ENCODE assay signal across 15 cellular contexts in genomic region chr16:69838417-69838990, GRCh38.
DNase-seq lines count a peak whose midpoint lies in the region; ATAC-seq and TF ChIP-seq lines count a peak whose summit lies in the region.
"Had no signal": no experiment of that assay in that cellular context is flagged by ENCODE, and none has a peak within 500 bp of the region (broad histone marks: within the 10 kb centered on the region; RNA-seq: fewer than 3 reads in every experiment).

No MANE protein-coding gene starts in this region.

- no peak overlapping the region for H3K4me3 ChIP-seq in H7 (ENCODE audit: insufficient read depth, low read depth, low read length)
- H3K4me3 ChIP-seq in gastrocnemius medialis: no peak overlapping the region
- no peak overlapping the region for H3K4me3 ChIP-seq in osteoblast (ENCODE audit: insufficient read depth, low read length)
- H3K4me3 ChIP-seq: testis had no signal

- H3K27me3 ChIP-seq in H7 (ENCODE audit: control insufficient read depth, insufficient read depth, low read length) (no peaks in the 10 kb centered on the region), layer of hippocampus (ENCODE audit: control insufficient read depth, insufficient read depth, low read length) (no peaks in the 10 kb centered on the region), gastrocnemius medialis (no peaks in the 10 kb centered on the region), osteoblast (ENCODE audit: insufficient read depth, low read length) (no peaks in the 10 kb centered on the region)
- H3K27me3 ChIP-seq: testis had no signal

- H3K4me1 ChIP-seq in gastrocnemius medialis: peaks cover 60 to 62% of the 10 kb centered on the region in 2 donors
- peaks cover 2% of the 10 kb centered on the region for H3K4me1 ChIP-seq in osteoblast (ENCODE audit: insufficient read depth, low read length)

- TF ChIP-seq POLR2A in gastrocnemius medialis (IDR thresholded peaks at IDR 0.05): no peak

- H3K9me3 ChIP-seq in gastrocnemius medialis (no peaks in the 10 kb centered on the region), osteoblast (ENCODE audit: low read depth, low read length) (no peaks in the 10 kb centered on the region)
- H3K9me3 ChIP-seq: testis had no signal

- no peaks in the 10 kb centered on the region for H4K20me1 ChIP-seq in osteoblast (ENCODE audit: insufficient read depth, low read length)

- H3K27ac ChIP-seq in layer of hippocampus (ENCODE audit: low read depth, low read length) (peak overlapping the region; percentile 87), gastrocnemius medialis (peak overlapping the region; percentile 55 to 81 (median 65)), osteoblast (ENCODE audit: low read depth, low read length) (no peak overlapping the region)

- no peak overlapping the region for H3K4me2 ChIP-seq in osteoblast (ENCODE audit: insufficient read depth, low read length)

- intact Hi-C loops in gastrocnemius medialis (cut with DNase I; ENCODE audit: low total_unique reads): no loop called here

- H2AFZ ChIP-seq in osteoblast (ENCODE audit: low read length): no peak overlapping the region

- in situ Hi-C loops in gastrocnemius medialis (cut with MboI; ENCODE audit: low sequenced_read_pairs in 4 of 4): no loop called here

- TF ChIP-seq CTCF in gastrocnemius medialis (IDR thresholded peaks at IDR 0.05 in 4 of 5, conservative IDR thresholded peaks at IDR 0.05 in 1 of 5) (no peak), osteoblast (IDR thresholded peaks at IDR 0.05; ENCODE audit: extremely low read depth, low read depth, low read length) (no peak)

- ATAC-seq in gastrocnemius medialis (peak; percentile 56 to 62), HG03196 (IDR thresholded peaks at IDR 0.05; ENCODE audit: unreplicated experiment) (no peak)
- ATAC-seq: activated CD4-positive, alpha-beta T cell treated with anti-CD3 and anti-CD28 coated beads for 36 hours had no signal

- DNase-seq in H7 (peak; percentile 36), dermis blood vessel endothelial cell (peak; percentile 79), gastrocnemius medialis (peak in 1 of 2 donors; percentile 19), COLO668 (lab: John Stamatoyannopoulos, UW; ENCODE audit: unreplicated experiment) (no peak), osteoblast (ENCODE audit: insufficient read length, low spot score, missing footprints) (no peak), NCI-H2196 (lab: John Stamatoyannopoulos, UW; ENCODE audit: unreplicated experiment) (no peak)
- DNase-seq: activated CD4-positive, alpha-beta T cell treated with anti-CD3 and anti-CD28 coated beads for 36 hours; kidney; NCI-H1417 treated with DMSO at 0.1 percent for 48 hours; NCI-H2227 treated with DMSO at 0.1 percent for 48 hours; stimulated activated CD4-positive, alpha-beta T cell treated with anti-CD3 and anti-CD28 coated beads, Interleukin-1b, Interleukin-23, amount 100 ng/mL, for 48 hours; T-helper 9 cell had no signal

- no peaks in the 10 kb centered on the region; the same call in 1 of the 2 replicates for H3K36me3 ChIP-seq in H7 (replicated peaks; ENCODE audit: control insufficient read depth, insufficient read depth, low read length)
- H3K36me3 ChIP-seq in gastrocnemius medialis: no peaks in the 10 kb centered on the region
- no peaks in the 10 kb centered on the region for H3K36me3 ChIP-seq in osteoblast (ENCODE audit: insufficient read depth, low read length)

- no peaks in the 10 kb centered on the region for H3K79me2 ChIP-seq in osteoblast (ENCODE audit: insufficient read depth, low read length)

Comparison
In these comparisons a context has a peak if more than half of its experiments do, and no peak if none do; other contexts are left out.
1. DNase-seq: peak in H7 (single experiment) and dermis blood vessel endothelial cell (single experiment); none in COLO668 (single experiment), osteoblast (single experiment) and NCI-H2196 (single experiment).